Comparison of ENCODE assay signal across 32 cellular contexts in genomic region chr4:1017706-1018105, GRCh38. TPM values are rescaled to one million over a fixed set of nuclear protein-coding genes. Genes with fewer than 3 reads are reported as not detected.
"Had no signal": no experiment of that assay in that cellular context is flagged by ENCODE, and none has a peak within 500 bp of the region (broad histone marks: within the 10 kb centered on the region; RNA-seq: fewer than 3 reads in every experiment).

No MANE protein-coding gene starts in this region.

- H3K4me1 ChIP-seq: gastrocnemius medialis had no signal

- H3K36me3 Mint-ChIP-seq: activated naive CD4-positive, alpha-beta T cell treated with anti-CD3 and anti-CD28 coated beads, Interleukin-2, amount 50 U/mL, for 24 hours; activated naive CD8-positive, alpha-beta T cell treated with anti-CD3 and anti-CD28 coated beads for 36 hours; WTC11 had no signal

- H3K36me3 ChIP-seq: adrenal gland, gastrocnemius medialis, heart right ventricle had no signal

- H3K4me3 ChIP-seq: adrenal gland, body of pancreas, gastrocnemius medialis, heart right ventricle, hepatocyte had no signal

- H3K4me2 ChIP-seq: hepatocyte had no signal

- H3K27ac ChIP-seq: adrenal gland, body of pancreas, gastrocnemius medialis, heart right ventricle, hepatocyte had no signal

- DNase-seq: activated CD4-positive, alpha-beta memory T cell treated with anti-CD3 and anti-CD28 coated beads, Interleukin-2, amount 10 ng/mL, durations not matched to agents 7 days and 5 days; activated CD4-positive, alpha-beta T cell treated with anti-CD3 and anti-CD28 coated beads for 1 hour; activated CD4-positive, alpha-beta T cell treated with anti-CD3 and anti-CD28 coated beads for 4 hours; activated CD4-positive, alpha-beta T cell treated with anti-CD3 and anti-CD28 coated beads, Interleukin-2, amount 10 ng/mL, durations not matched to agents 7 days and 5 days; activated CD4-positive, alpha-beta T cell treated with anti-CD3 and anti-CD28 coated beads, Interleukin-2, amount 50 U/mL, for 4 hours; activated CD8-positive, alpha-beta memory T cell treated with anti-CD3 and anti-CD28 coated beads, Interleukin-2, amount 50 U/mL, for 48 hours; activated effector memory CD4-positive, alpha-beta T cell treated with Interleukin-2 at 50 U/mL for 16 hours; activated gamma-delta T cell treated with Interleukin-2 at 50 U/mL for 16 hours; activated naive CD4-positive, alpha-beta T cell treated with anti-CD3 and anti-CD28 coated beads for 36 hours; activated naive CD8-positive, alpha-beta T cell treated with anti-CD3 and anti-CD28 coated beads for 36 hours; activated naive CD8-positive, alpha-beta T cell treated with anti-CD3 and anti-CD28 coated beads, Interleukin-2, amount 50 U/mL, for 24 hours; activated T-cell treated with anti-CD3 and anti-CD28 coated beads for 4 hours; activated T-cell treated with anti-CD3 and anti-CD28 coated beads, Interleukin-2, amount 50 U/mL, for 24 hours; activated T-cell treated with anti-CD3 and anti-CD28 coated beads, Interleukin-2, amount 50 U/mL, for 72 hours; adrenal gland; amygdala; aorta; body of pancreas; caudate nucleus; cortex of kidney; dermis blood vessel endothelial cell; effector CD4-positive, alpha-beta T cell; foreskin fibroblast; gastrocnemius medialis; heart right ventricle; T-helper 2 cell had no signal

- H3K27me3 Mint-ChIP-seq: activated CD4-positive, alpha-beta memory T cell treated with anti-CD3 and anti-CD28 coated beads, Interleukin-2, amount 10 ng/mL, durations not matched to agents 7 days and 5 days; activated CD4-positive, alpha-beta T cell treated with anti-CD3 and anti-CD28 coated beads, Interleukin-2, amount 10 ng/mL, durations not matched to agents 7 days and 5 days; activated naive CD4-positive, alpha-beta T cell treated with anti-CD3 and anti-CD28 coated beads, Interleukin-2, amount 50 U/mL, for 24 hours; activated naive CD8-positive, alpha-beta T cell treated with anti-CD3 and anti-CD28 coated beads for 36 hours; activated naive CD8-positive, alpha-beta T cell treated with anti-CD3 and anti-CD28 coated beads, Interleukin-2, amount 50 U/mL, for 24 hours; activated T-cell treated with anti-CD3 and anti-CD28 coated beads, Interleukin-2, amount 50 U/mL, for 24 hours; activated T-helper 17 cell treated with anti-CD3 and anti-CD28 coated beads, Interleukin-2, amount 50 U/mL, for 72 hours had no signal

- H3K4me1 Mint-ChIP-seq: activated naive CD8-positive, alpha-beta T cell treated with anti-CD3 and anti-CD28 coated beads, Interleukin-2, amount 50 U/mL, for 24 hours; activated T-helper 17 cell treated with anti-CD3 and anti-CD28 coated beads, Interleukin-2, amount 50 U/mL, for 72 hours; WTC11 had no signal

- H3K9me3 Mint-ChIP-seq: activated CD4-positive, alpha-beta memory T cell treated with anti-CD3 and anti-CD28 coated beads, Interleukin-2, amount 10 ng/mL, durations not matched to agents 7 days and 5 days; activated CD4-positive, alpha-beta T cell treated with anti-CD3 and anti-CD28 coated beads, Interleukin-2, amount 10 ng/mL, durations not matched to agents 7 days and 5 days; activated naive CD4-positive, alpha-beta T cell treated with anti-CD3 and anti-CD28 coated beads for 36 hours; activated naive CD4-positive, alpha-beta T cell treated with anti-CD3 and anti-CD28 coated beads, Interleukin-2, amount 50 U/mL, for 24 hours; activated naive CD8-positive, alpha-beta T cell treated with anti-CD3 and anti-CD28 coated beads for 36 hours; activated naive CD8-positive, alpha-beta T cell treated with anti-CD3 and anti-CD28 coated beads, Interleukin-2, amount 50 U/mL, for 24 hours; activated T-cell treated with anti-CD3 and anti-CD28 coated beads, Interleukin-2, amount 50 U/mL, for 24 hours; activated T-cell treated with anti-CD3 and anti-CD28 coated beads, Interleukin-2, amount 50 U/mL, for 72 hours; activated T-helper 17 cell treated with anti-CD3 and anti-CD28 coated beads, Interleukin-2, amount 50 U/mL, for 72 hours; WTC11 had no signal

- FAIRE-seq: colon had no signal

- H3K27me3 ChIP-seq: adrenal gland, body of pancreas, gastrocnemius medialis, hepatocyte had no signal

- H3K27ac Mint-ChIP-seq: activated CD4-positive, alpha-beta memory T cell treated with anti-CD3 and anti-CD28 coated beads, Interleukin-2, amount 10 ng/mL, durations not matched to agents 7 days and 5 days; activated CD4-positive, alpha-beta T cell treated with anti-CD3 and anti-CD28 coated beads, Interleukin-2, amount 10 ng/mL, durations not matched to agents 7 days and 5 days; activated naive CD4-positive, alpha-beta T cell treated with anti-CD3 and anti-CD28 coated beads for 36 hours; activated naive CD4-positive, alpha-beta T cell treated with anti-CD3 and anti-CD28 coated beads, Interleukin-2, amount 50 U/mL, for 24 hours; activated naive CD8-positive, alpha-beta T cell treated with anti-CD3 and anti-CD28 coated beads for 36 hours; activated naive CD8-positive, alpha-beta T cell treated with anti-CD3 and anti-CD28 coated beads, Interleukin-2, amount 50 U/mL, for 24 hours; activated T-cell treated with anti-CD3 and anti-CD28 coated beads, Interleukin-2, amount 50 U/mL, for 24 hours; activated T-cell treated with anti-CD3 and anti-CD28 coated beads, Interleukin-2, amount 50 U/mL, for 72 hours; activated T-helper 17 cell treated with anti-CD3 and anti-CD28 coated beads, Interleukin-2, amount 50 U/mL, for 72 hours; WTC11 had no signal

- H2AFZ ChIP-seq: hepatocyte had no signal

- ATAC-seq: activated naive CD8-positive, alpha-beta T cell treated with anti-CD3 and anti-CD28 coated beads, Interleukin-2, amount 50 U/mL, for 24 hours; activated T-cell treated with anti-CD3 and anti-CD28 coated beads, Interleukin-2, amount 50 U/mL, for 72 hours; activated T-helper 17 cell treated with anti-CD3 and anti-CD28 coated beads, Interleukin-2, amount 50 U/mL, for 72 hours; body of pancreas; esophagus mucosa; gastrocnemius medialis; heart right ventricle had no signal

- H3K4me3 Mint-ChIP-seq: activated CD4-positive, alpha-beta memory T cell treated with anti-CD3 and anti-CD28 coated beads, Interleukin-2, amount 10 ng/mL, durations not matched to agents 7 days and 5 days; activated CD4-positive, alpha-beta T cell treated with anti-CD3 and anti-CD28 coated beads, Interleukin-2, amount 10 ng/mL, durations not matched to agents 7 days and 5 days; activated naive CD4-positive, alpha-beta T cell treated with anti-CD3 and anti-CD28 coated beads for 36 hours; activated naive CD4-positive, alpha-beta T cell treated with anti-CD3 and anti-CD28 coated beads, Interleukin-2, amount 50 U/mL, for 24 hours; activated naive CD8-positive, alpha-beta T cell treated with anti-CD3 and anti-CD28 coated beads for 36 hours; activated naive CD8-positive, alpha-beta T cell treated with anti-CD3 and anti-CD28 coated beads, Interleukin-2, amount 50 U/mL, for 24 hours; activated T-cell treated with anti-CD3 and anti-CD28 coated beads, Interleukin-2, amount 50 U/mL, for 24 hours; activated T-cell treated with anti-CD3 and anti-CD28 coated beads, Interleukin-2, amount 50 U/mL, for 72 hours; activated T-helper 17 cell treated with anti-CD3 and anti-CD28 coated beads, Interleukin-2, amount 50 U/mL, for 72 hours; WTC11 had no signal

- H3K9me3 ChIP-seq: adrenal gland, body of pancreas, gastrocnemius medialis, heart right ventricle had no signal

RNA-seq across cellular contexts. Expression of gene SLC26A1, which starts 24.5 kb away (rescaled TPM):
- total RNA-seq: activated naive CD4-positive, alpha-beta T cell treated with anti-CD3 and anti-CD28 coated beads for 36 hours; activated T-cell treated with anti-CD3 and anti-CD28 coated beads, Interleukin-2, amount 50 U/mL, for 72 hours; dermis blood vessel endothelial cell; esophagus mucosa had no signal
